In genomic region chr17:74569392-74570003, GRCh38 we compare ENCODE assay signal across 9 cellular contexts. TPM values are rescaled to one million over a fixed set of nuclear protein-coding genes. Genes with fewer than 3 reads are reported as not detected.
DNase-seq lines count a peak whose midpoint lies in the region; ATAC-seq, FAIRE-seq and TF ChIP-seq lines count a peak whose summit lies in the region.
"Had no signal": no experiment of that assay in that cellular context is flagged by ENCODE, and none has a peak within 500 bp of the region (broad histone marks: within the 10 kb centered on the region; RNA-seq: fewer than 3 reads in every experiment).

No MANE protein-coding gene starts in this region.

- H3K4me1 Mint-ChIP-seq in naive thymus-derived CD4-positive, alpha-beta T cell: peaks cover 0 to 13% (median 8%) of the 10 kb centered on the region in 7 donors

- H3K4me3 ChIP-seq in bronchial epithelial cell (ENCODE audit: low read depth, low read length): no peak overlapping the region
- H3K4me3 ChIP-seq in naive thymus-derived CD4-positive, alpha-beta T cell (ENCODE audit: low read length): no peak overlapping the region

- H3K9me3 Mint-ChIP-seq in naive thymus-derived CD4-positive, alpha-beta T cell: no peaks in the 10 kb centered on the region
- H3K9me3 Mint-ChIP-seq: memory B cell had no signal

- H3K9me3 ChIP-seq in naive thymus-derived CD4-positive, alpha-beta T cell (ENCODE audit: control insufficient read depth in 2 of 3, low read length in 3 of 3): no peaks in the 10 kb centered on the region

- no peaks in the 10 kb centered on the region for H3K27me3 ChIP-seq in bronchial epithelial cell (ENCODE audit: control insufficient read depth, insufficient read depth, low read length)
- H3K27me3 ChIP-seq in naive thymus-derived CD4-positive, alpha-beta T cell (ENCODE audit: control insufficient read depth in 2 of 2, insufficient read depth in 2 of 2, low read length in 2 of 2): no peaks in the 10 kb centered on the region

- intact Hi-C loops in naive thymus-derived CD4-positive, alpha-beta T cell (cut with micrococcal nuclease): no loop called here

- H3K4me3 Mint-ChIP-seq in naive thymus-derived CD4-positive, alpha-beta T cell: no peak overlapping the region
- H3K4me3 Mint-ChIP-seq: memory B cell had no signal

- no peaks in the 10 kb centered on the region for H3K4me1 ChIP-seq in naive thymus-derived CD4-positive, alpha-beta T cell (ENCODE audit: control insufficient read depth in 2 of 2, insufficient read depth in 2 of 2, low read length in 2 of 2)

- H3K36me3 Mint-ChIP-seq in naive thymus-derived CD4-positive, alpha-beta T cell: no peaks in the 10 kb centered on the region

- H3K27ac Mint-ChIP-seq in naive thymus-derived CD4-positive, alpha-beta T cell: no peak overlapping the region
- H3K27ac Mint-ChIP-seq: memory B cell had no signal

- TF ChIP-seq CTCF in bronchial epithelial cell (IDR thresholded peaks at IDR 0.05; ENCODE audit: insufficient read depth, low read length, severe bottlenecking): no peak

- FAIRE-seq in bronchial epithelial cell (lab: Jason Lieb, UNC): no peak

- H3K27ac ChIP-seq in naive thymus-derived CD4-positive, alpha-beta T cell (ENCODE audit: low read depth, low read length): no peak overlapping the region

- H3K27me3 Mint-ChIP-seq in naive thymus-derived CD4-positive, alpha-beta T cell: peaks cover 19 to 35% (median 32%) of the 10 kb centered on the region in 5 donors

- POLR2A ChIA-PET in naive thymus-derived CD4-positive, alpha-beta T cell (lab: Charles Lee): interaction anchor here (0.7 kb wide), 1 partner anchor 201 kb away, joined by 3 read pairs; no protein-coding TSS in a partner anchor

- CTCF ChIA-PET in naive thymus-derived CD4-positive, alpha-beta T cell (lab: Charles Lee): no interaction called here

- ATAC-seq in naive thymus-derived CD4-positive, alpha-beta T cell: peak; percentile 90
- ATAC-seq in HG02840 (IDR thresholded peaks at IDR 0.05; ENCODE audit: low FRiP score, unreplicated experiment) (no peak), GM18868 (IDR thresholded peaks at IDR 0.05; ENCODE audit: unreplicated experiment) (no peak), HG03442 (IDR thresholded peaks at IDR 0.05; ENCODE audit: unreplicated experiment) (no peak)

- DNase-seq in GM04504 (ENCODE audit: low read depth) (peak; percentile 60), NCI-H2107 treated with DMSO at 0.1 percent for 48 hours (lab: John Stamatoyannopoulos, UW; ENCODE audit: unreplicated experiment) (peak; percentile 41), bronchial epithelial cell (ENCODE audit: low read depth) (peak; percentile 98), foreskin melanocyte (no peak)
- DNase-seq in naive thymus-derived CD4-positive, alpha-beta T cell: no peak

- no peaks in the 10 kb centered on the region for H3K36me3 ChIP-seq in bronchial epithelial cell (ENCODE audit: control insufficient read depth, insufficient read depth, low read length)
- no peaks in the 10 kb centered on the region for H3K36me3 ChIP-seq in naive thymus-derived CD4-positive, alpha-beta T cell (ENCODE audit: control insufficient read depth in 2 of 3, insufficient read depth in 3 of 3, low read length in 3 of 3)

RNA-seq across cellular contexts. Expression of gene CD300H, which starts 2.2 kb away (rescaled TPM):
- not detected in 2 replicates for total RNA-seq in bronchial epithelial cell
- total RNA-seq in naive thymus-derived CD4-positive, alpha-beta T cell: 10 to 100 TPM in 1 of 5 experiments, under 1 TPM in 1, not detected in 3; 0.72 to 18.3 TPM
- polyA plus RNA-seq in naive thymus-derived CD4-positive, alpha-beta T cell: not detected

RNA-seq across cellular contexts. Expression of gene CD300LD, which starts 22.6 kb away (rescaled TPM):
- not detected in 2 replicates for total RNA-seq in bronchial epithelial cell
- total RNA-seq in naive thymus-derived CD4-positive, alpha-beta T cell: under 1 TPM in 1 of 5 experiments, not detected in 4; 0.39 TPM
- not detected for polyA plus RNA-seq in naive thymus-derived CD4-positive, alpha-beta T cell

RNA-seq across cellular contexts. Expression of gene CD300C, which starts 23.6 kb away (rescaled TPM):
- total RNA-seq in bronchial epithelial cell: not detected in 2 replicates
- total RNA-seq in naive thymus-derived CD4-positive, alpha-beta T cell: 10 to 100 TPM in 1 of 5 experiments, 1 to 10 TPM in 1, under 1 TPM in 3; 0.22 to 20.5 (median 0.58) TPM
- polyA plus RNA-seq in naive thymus-derived CD4-positive, alpha-beta T cell: not detected

RNA-seq across cellular contexts. Expression of gene CD300LB, which starts 38.2 kb away (rescaled TPM):
- not detected in 2 replicates for total RNA-seq in bronchial epithelial cell
- 10 to 100 TPM in 1 of 5 experiments, 1 to 10 TPM in 1, under 1 TPM in 2, not detected in 1; 0.27 to 23.9 (median 2.0) TPM for total RNA-seq in naive thymus-derived CD4-positive, alpha-beta T cell
- polyA plus RNA-seq in naive thymus-derived CD4-positive, alpha-beta T cell: not detected

RNA-seq across cellular contexts. Expression of gene CD300E, which starts 54.0 kb away (rescaled TPM):
- not detected in 2 replicates for total RNA-seq in bronchial epithelial cell
- 10 to 100 TPM in 2 of 5 experiments, not detected in 3; 11.9 to 93.1 TPM for total RNA-seq in naive thymus-derived CD4-positive, alpha-beta T cell
- polyA plus RNA-seq in naive thymus-derived CD4-positive, alpha-beta T cell: not detected

Comparison
In these comparisons a context has a peak if more than half of its experiments do, and no peak if none do; other contexts are left out.
1. DNase-seq: peak in GM04504 (single experiment), NCI-H2107 treated with DMSO at 0.1 percent for 48 hours (single experiment) and bronchial epithelial cell (single experiment); none in naive thymus-derived CD4-positive, alpha-beta T cell (0 of 9) and foreskin melanocyte (single experiment).